Comparison of ENCODE assay signal across 1 cellular context in the genomic region with DNA sequence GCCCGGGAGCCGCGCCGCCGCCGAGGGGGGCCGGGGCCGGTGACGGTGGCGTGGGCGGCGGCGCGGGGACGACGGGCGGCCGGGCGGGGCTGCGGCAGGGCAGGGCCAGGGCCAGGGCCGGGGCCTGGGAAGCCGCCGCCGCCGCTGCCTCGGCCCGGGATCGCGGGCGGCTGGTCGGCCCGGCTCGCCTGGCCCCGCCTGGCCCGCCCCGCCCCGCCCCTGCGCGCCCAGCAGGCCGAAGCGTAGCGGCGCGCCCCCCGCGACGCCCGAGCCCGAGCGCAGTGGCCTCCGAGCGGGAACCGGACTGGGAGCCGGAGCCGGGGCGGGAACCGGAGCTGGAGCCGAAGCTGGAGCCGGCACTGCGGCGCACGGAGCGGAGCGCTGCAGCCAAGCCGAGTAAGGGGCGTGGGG.
TF ChIP-seq lines count a peak whose summit lies in the region.

A gene with protein sequence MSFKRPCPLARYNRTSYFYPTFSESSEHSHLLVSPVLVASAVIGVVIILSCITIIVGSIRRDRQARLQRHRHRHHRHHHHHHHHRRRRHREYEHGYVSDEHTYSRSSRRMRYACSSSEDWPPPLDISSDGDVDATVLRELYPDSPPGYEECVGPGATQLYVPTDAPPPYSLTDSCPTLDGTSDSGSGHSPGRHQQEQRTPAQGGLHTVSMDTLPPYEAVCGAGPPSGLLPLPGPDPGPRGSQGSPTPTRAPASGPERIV (plus strand): TSS at position 260 of the 411 bp plus-strand sequence. CDS start 10,382 bp downstream, outside the sequence.

TF ChIP-seq in WTC11, 78 proteins besides CTCF, POLR2A, EP300 and RAD21 (continued from another document):
- TF ChIP-seq, protein P1, sequence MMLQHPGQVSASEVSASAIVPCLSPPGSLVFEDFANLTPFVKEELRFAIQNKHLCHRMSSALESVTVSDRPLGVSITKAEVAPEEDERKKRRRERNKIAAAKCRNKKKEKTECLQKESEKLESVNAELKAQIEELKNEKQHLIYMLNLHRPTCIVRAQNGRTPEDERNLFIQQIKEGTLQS (CRISPR knock-in tag; conservative IDR thresholded peaks at IDR 0.05): no peak
- TF ChIP-seq, protein P2, sequence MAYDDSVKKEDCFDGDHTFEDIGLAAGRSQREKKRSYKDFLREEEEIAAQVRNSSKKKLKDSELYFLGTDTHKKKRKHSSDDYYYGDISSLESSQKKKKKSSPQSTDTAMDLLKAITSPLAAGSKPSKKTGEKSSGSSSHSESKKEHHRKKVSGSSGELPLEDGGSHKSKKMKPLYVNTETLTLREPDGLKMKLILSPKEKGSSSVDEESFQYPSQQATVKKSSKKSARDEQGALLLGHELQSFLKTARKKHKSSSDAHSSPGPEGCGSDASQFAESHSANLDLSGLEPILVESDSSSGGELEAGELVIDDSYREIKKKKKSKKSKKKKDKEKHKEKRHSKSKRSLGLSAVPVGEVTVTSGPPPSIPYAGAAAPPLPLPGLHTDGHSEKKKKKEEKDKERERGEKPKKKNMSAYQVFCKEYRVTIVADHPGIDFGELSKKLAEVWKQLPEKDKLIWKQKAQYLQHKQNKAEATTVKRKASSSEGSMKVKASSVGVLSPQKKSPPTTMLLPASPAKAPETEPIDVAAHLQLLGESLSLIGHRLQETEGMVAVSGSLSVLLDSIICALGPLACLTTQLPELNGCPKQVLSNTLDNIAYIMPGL (CRISPR knock-in tag; IDR thresholded peaks at IDR 0.05): no peak
- TF ChIP-seq ZNF138 (CRISPR knock-in tag; conservative IDR thresholded peaks at IDR 0.05) (no peak), NFATC4 (CRISPR knock-in tag; IDR thresholded peaks at IDR 0.05) (no peak), GABPB1 (CRISPR knock-in tag; IDR thresholded peaks at IDR 0.05) (no peak)
